8 cellular contexts compared by ENCODE assay signal in the genomic region with DNA sequence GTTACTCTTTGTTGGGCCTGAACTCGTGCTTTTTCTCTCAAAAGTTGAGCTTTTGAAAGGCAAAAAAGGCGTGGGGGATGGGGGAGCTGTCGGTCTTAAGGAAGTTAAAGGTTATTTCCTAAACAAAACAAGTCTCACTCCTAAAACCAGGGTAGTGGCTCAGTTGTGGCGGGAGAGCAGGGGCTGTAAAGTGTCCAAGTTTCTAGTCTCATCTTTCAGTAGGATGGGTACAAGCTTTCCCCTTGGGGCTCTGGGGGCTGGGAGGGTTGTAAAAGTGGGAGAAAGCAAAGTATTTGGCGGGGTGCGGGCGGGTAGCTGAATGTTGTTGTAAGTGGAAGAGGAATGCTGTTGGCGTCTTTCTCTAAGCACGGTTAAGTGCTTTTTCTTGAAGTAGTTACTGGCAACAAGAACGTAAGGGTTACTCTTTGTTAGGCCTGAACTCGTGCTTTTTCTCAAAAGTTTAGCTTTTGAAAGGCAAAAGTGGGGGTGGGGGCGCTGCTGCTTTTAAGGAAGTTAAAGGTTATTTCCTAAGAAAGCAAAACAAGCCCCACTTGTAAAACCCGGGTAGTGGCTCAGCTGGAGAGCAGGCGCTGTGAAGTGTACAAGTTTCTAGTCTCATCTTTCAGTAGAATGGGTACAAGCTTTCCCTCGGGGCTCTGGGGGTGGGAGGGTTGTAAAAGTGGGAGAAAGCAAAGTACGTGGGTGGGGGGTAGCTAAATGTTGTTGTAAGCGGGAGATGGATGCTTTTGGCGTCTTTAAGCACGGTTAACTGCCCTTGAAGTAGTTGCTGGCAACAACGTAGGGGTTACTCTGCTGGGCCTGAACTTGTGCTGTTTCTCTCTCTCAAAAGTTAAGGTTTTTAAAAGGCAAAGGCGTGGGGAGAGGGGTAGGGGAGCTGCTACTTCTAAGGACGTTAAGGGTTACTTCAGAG. TPM values are rescaled to one million over a fixed set of nuclear protein-coding genes. Genes with fewer than 3 reads are reported as not detected.
DNase-seq lines count a peak whose midpoint lies in the region; ATAC-seq and TF ChIP-seq lines count a peak whose summit lies in the region.

No MANE protein-coding gene starts in this region.

- peak; percentile 66 to 73 for DNase-seq in Kasumi-1 (lab: John Stamatoyannopoulos, UW)
- DNase-seq in activated naive CD4-positive, alpha-beta T cell treated with Interleukin-2 at 50 U/mL for 16 hours, result peak; percentile 37
- no peak for DNase-seq in glutamatergic neuron
- DNase-seq in sciatic nerve (ENCODE audit: low spot score), result peak; percentile 69
- no peak for DNase-seq in NCI-H1694 (lab: John Stamatoyannopoulos, UW)

- H3K27me3 Mint-ChIP-seq in glutamatergic neuron (ENCODE audit: unreplicated experiment), result peaks cover 11% of the 10 kb centered on the region

- H3K27ac Mint-ChIP-seq in glutamatergic neuron (ENCODE audit: unreplicated experiment), result peak overlapping the region; percentile 95

- peaks cover 4% of the 10 kb centered on the region for H3K9me3 Mint-ChIP-seq in glutamatergic neuron (ENCODE audit: unreplicated experiment)

- in situ Hi-C loops in GM18951 (cut with MboI; ENCODE audit: low sequenced_read_pairs, unreplicated experiment), result no loop called here

- no peaks in the 10 kb centered on the region for H3K36me3 Mint-ChIP-seq in glutamatergic neuron (ENCODE audit: unreplicated experiment)

- H3K4me1 Mint-ChIP-seq in glutamatergic neuron (ENCODE audit: low read depth, unreplicated experiment), result peaks cover 11% of the 10 kb centered on the region

- intact Hi-C loops in sciatic nerve (cut with DNase I), result no loop called here

- ATAC-seq in sciatic nerve, result peak; percentile 31
- no peak for ATAC-seq in GM19397 (IDR thresholded peaks at IDR 0.05; ENCODE audit: unreplicated experiment)
- ATAC-seq in GM19324 (IDR thresholded peaks at IDR 0.05; ENCODE audit: low FRiP score, unreplicated experiment), result no peak

- TF ChIP-seq POLR2A in GM18951 (IDR thresholded peaks at IDR 0.05; ENCODE audit: extremely low read depth, insufficient read depth, insufficient read length), result peak; percentile 27

- peak overlapping the region; percentile 92 for H3K4me3 Mint-ChIP-seq in glutamatergic neuron (ENCODE audit: unreplicated experiment)

- no peak for TF ChIP-seq CTCF in glutamatergic neuron (IDR thresholded peaks at IDR 0.05; ENCODE audit: partially characterized antibody, unreplicated experiment)

RNA-seq across cellular contexts. Expression of gene WDR1, which starts 1.1 kb away (rescaled TPM):
- 161 TPM for total RNA-seq in glutamatergic neuron (ENCODE audit: unreplicated experiment)
- 264 TPM for total RNA-seq in sciatic nerve

Comparison
In these comparisons a context has a peak if more than half of its experiments do, and no peak if none do; other contexts are left out.
1. DNase-seq: peak in Kasumi-1 (2 of 2), activated naive CD4-positive, alpha-beta T cell treated with Interleukin-2 at 50 U/mL for 16 hours (single experiment) and sciatic nerve (single experiment); none in glutamatergic neuron (single experiment) and NCI-H1694 (single experiment).